ENCODE assay signal across 13 cellular contexts in genomic region chr2:113126845-113127645, GRCh38. TPM values are rescaled to one million over a fixed set of nuclear protein-coding genes. Genes with fewer than 3 reads are reported as not detected.
DNase-seq lines count a peak whose midpoint lies in the region; ATAC-seq and TF ChIP-seq lines count a peak whose summit lies in the region.
"Had no signal": no experiment of that assay in that cellular context is flagged by ENCODE, and none has a peak within 500 bp of the region (broad histone marks: within the 10 kb centered on the region; RNA-seq: fewer than 3 reads in every experiment).

A gene with protein sequence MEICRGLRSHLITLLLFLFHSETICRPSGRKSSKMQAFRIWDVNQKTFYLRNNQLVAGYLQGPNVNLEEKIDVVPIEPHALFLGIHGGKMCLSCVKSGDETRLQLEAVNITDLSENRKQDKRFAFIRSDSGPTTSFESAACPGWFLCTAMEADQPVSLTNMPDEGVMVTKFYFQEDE (plus strand): TSS chr2:113127598. CDS start chr2:113127625, 27 bp downstream.

- H3K4me1 Mint-ChIP-seq in activated T-cell treated with anti-CD3 and anti-CD28 coated beads, Interleukin-2, amount 50 U/mL, for 72 hours (ENCODE audit: low read depth) = peaks cover 44% of the 10 kb centered on the region
- H3K4me1 Mint-ChIP-seq in activated T-cell treated with anti-CD3 and anti-CD28 coated beads, Interleukin-2, amount 50 U/mL, for 24 hours (ENCODE audit: low read depth) = peaks cover 47% of the 10 kb centered on the region
- H3K4me1 Mint-ChIP-seq: neural progenitor cell had no signal

- peak within 1 kb of the TSS in 1 of 2 donors; percentile 31 for H3K4me3 Mint-ChIP-seq in activated T-cell treated with anti-CD3 and anti-CD28 coated beads, Interleukin-2, amount 50 U/mL, for 72 hours
- H3K4me3 Mint-ChIP-seq in activated T-cell treated with anti-CD3 and anti-CD28 coated beads, Interleukin-2, amount 50 U/mL, for 24 hours = no peak within 1 kb of the TSS
- H3K4me3 Mint-ChIP-seq: neural progenitor cell had no signal

- no peak for TF ChIP-seq CTCF in vagina (IDR thresholded peaks at IDR 0.05)
- TF ChIP-seq CTCF in transverse colon (IDR thresholded peaks at IDR 0.05) = no peak

- 78 to 81% methylated on average over 16 of the region's 16 CpGs for WGBS in esophagus, 2 donors
- 77 to 79% methylated on average over 13 to 16 of the region's 16 CpGs for WGBS in transverse colon (ENCODE audit: low coverage in 1 of 2), 2 donors

- no peak for DNase-seq in activated T-cell treated with anti-CD3 and anti-CD28 coated beads, Interleukin-2, amount 50 U/mL, for 72 hours
- DNase-seq in activated T-cell treated with anti-CD3 and anti-CD28 coated beads, Interleukin-2, amount 50 U/mL, for 24 hours = no peak
- DNase-seq in medulla oblongata (ENCODE audit: extremely low spot score) (peak; percentile 64), vagina (ENCODE audit: extremely low spot score in 2 of 2) (peak in 1 of 2 donors; percentile 64), NCI-H2029 treated with DMSO at 0.1 percent for 48 hours (lab: John Stamatoyannopoulos, UW) (no peak), transverse colon (no peak)
- DNase-seq: DMS 273 treated with DMSO at 0.1 percent for 48 hours, NCI-H146 had no signal

- in situ Hi-C loops in transverse colon (cut with MboI; ENCODE audit: low pct_ligation_motif_present in 1 of 4, low pct_unique_long_range_greater_than_20kb in 1 of 4, low sequenced_read_pairs in 3 of 4) = loop anchor here in 2 of 4 donors (25.0 kb wide), 1 partner anchor 235 kb away; no protein-coding TSS in a partner anchor

- peaks cover 11 to 24% of the 10 kb centered on the region in 2 donors for H3K36me3 ChIP-seq in esophagus (ENCODE audit: control insufficient read depth in 2 of 2, insufficient read depth in 2 of 2, low read length in 1 of 2)
- H3K36me3 ChIP-seq in vagina = no peaks in the 10 kb centered on the region
- no peaks in the 10 kb centered on the region for H3K36me3 ChIP-seq in transverse colon
- H3K36me3 ChIP-seq: neural progenitor cell had no signal

- no peaks in the 10 kb centered on the region for H3K27me3 Mint-ChIP-seq in activated T-cell treated with anti-CD3 and anti-CD28 coated beads, Interleukin-2, amount 50 U/mL, for 72 hours (ENCODE audit: low read depth)
- H3K27me3 Mint-ChIP-seq in activated T-cell treated with anti-CD3 and anti-CD28 coated beads, Interleukin-2, amount 50 U/mL, for 24 hours = peaks cover 5% of the 10 kb centered on the region

- no peaks in the 10 kb centered on the region for H3K9me3 Mint-ChIP-seq in activated T-cell treated with anti-CD3 and anti-CD28 coated beads, Interleukin-2, amount 50 U/mL, for 72 hours
- no peaks in the 10 kb centered on the region for H3K9me3 Mint-ChIP-seq in activated T-cell treated with anti-CD3 and anti-CD28 coated beads, Interleukin-2, amount 50 U/mL, for 24 hours
- H3K9me3 Mint-ChIP-seq: neural progenitor cell had no signal

- H3K27ac Mint-ChIP-seq in activated T-cell treated with anti-CD3 and anti-CD28 coated beads, Interleukin-2, amount 50 U/mL, for 72 hours = no peak within 1 kb of the TSS
- no peak within 1 kb of the TSS for H3K27ac Mint-ChIP-seq in activated T-cell treated with anti-CD3 and anti-CD28 coated beads, Interleukin-2, amount 50 U/mL, for 24 hours
- H3K27ac Mint-ChIP-seq: neural progenitor cell had no signal

- H3K9me3 ChIP-seq in esophagus (ENCODE audit: control insufficient read depth in 2 of 2, insufficient read depth in 1 of 2, low read depth in 1 of 2, low read length in 1 of 2) (no peaks in the 10 kb centered on the region), vagina (no peaks in the 10 kb centered on the region), transverse colon (no peaks in the 10 kb centered on the region)
- H3K9me3 ChIP-seq: A549 had no signal

- no peak for TF ChIP-seq EP300 in transverse colon (IDR thresholded peaks at IDR 0.05; ENCODE audit: low read depth)

- H3K27ac ChIP-seq in esophagus (ENCODE audit: low read depth in 2 of 2, low read length in 1 of 2) = peak within 1 kb of the TSS in 1 of 2 donors; percentile 48
- no peak within 1 kb of the TSS for H3K27ac ChIP-seq in vagina
- H3K27ac ChIP-seq in transverse colon = no peak within 1 kb of the TSS
- H3K27ac ChIP-seq: A549, neural progenitor cell had no signal

- ATAC-seq in activated T-cell treated with anti-CD3 and anti-CD28 coated beads, Interleukin-2, amount 50 U/mL, for 72 hours (replicated peaks in 1 of 2) = no peak
- no peak for ATAC-seq in HG02798 (IDR thresholded peaks at IDR 0.05; ENCODE audit: poor library complexity, unreplicated experiment)
- ATAC-seq: A549 had no signal

- no peak for TF ChIP-seq POLR2A in vagina (IDR thresholded peaks at IDR 0.05)
- no peak for TF ChIP-seq POLR2A in transverse colon (IDR thresholded peaks at IDR 0.05)

- H3K4me1 ChIP-seq in esophagus (ENCODE audit: control insufficient read depth in 2 of 2, insufficient read depth in 2 of 2, low read length in 1 of 2) = peaks cover 2 to 3% of the 10 kb centered on the region in 2 donors
- no peaks in the 10 kb centered on the region for H3K4me1 ChIP-seq in vagina
- no peaks in the 10 kb centered on the region for H3K4me1 ChIP-seq in transverse colon
- H3K4me1 ChIP-seq: neural progenitor cell had no signal

- intact Hi-C loops in vagina (cut with DNase I) (no loop called here), transverse colon (cut with DNase I; ENCODE audit: low total_unique reads) (no loop called here)

- H3K27me3 ChIP-seq in esophagus (ENCODE audit: control insufficient read depth in 1 of 2, insufficient read depth in 2 of 2, low read length in 2 of 2) = no peaks in the 10 kb centered on the region
- no peaks in the 10 kb centered on the region for H3K27me3 ChIP-seq in vagina
- H3K27me3 ChIP-seq in transverse colon = no peaks in the 10 kb centered on the region
- H3K27me3 ChIP-seq: neural progenitor cell had no signal

- no peak within 1 kb of the TSS for H3K4me3 ChIP-seq in esophagus (ENCODE audit: low read depth in 1 of 2, low read length in 2 of 2)
- no peak within 1 kb of the TSS for H3K4me3 ChIP-seq in vagina
- H3K4me3 ChIP-seq in transverse colon = no peak within 1 kb of the TSS
- H3K4me3 ChIP-seq: A549, neural progenitor cell had no signal

- H3K36me3 Mint-ChIP-seq in activated T-cell treated with anti-CD3 and anti-CD28 coated beads, Interleukin-2, amount 50 U/mL, for 72 hours (ENCODE audit: insufficient read depth in 2 of 2) = no peaks in the 10 kb centered on the region
- no peaks in the 10 kb centered on the region for H3K36me3 Mint-ChIP-seq in activated T-cell treated with anti-CD3 and anti-CD28 coated beads, Interleukin-2, amount 50 U/mL, for 24 hours (ENCODE audit: low read depth)
- H3K36me3 Mint-ChIP-seq: neural progenitor cell had no signal

RNA-seq across cellular contexts. Expression of the gene that starts here (rescaled TPM):
- 10 to 100 TPM; 18.5 to 44.3 TPM for total RNA-seq in activated T-cell treated with anti-CD3 and anti-CD28 coated beads, Interleukin-2, amount 50 U/mL, for 72 hours
- polyA plus RNA-seq in esophagus = 1,000 to 10,000 TPM; 1,363 to 2,112 TPM
- total RNA-seq in vagina = 253 TPM
- total RNA-seq in transverse colon = 10 to 100 TPM in 1 of 4 donors, 1 to 10 TPM in 1, under 1 TPM in 2; 0.40 to 31.8 (median 5.5) TPM
- total RNA-seq: HT1080 had no signal
